In genomic region chr4:13875160-13875559, GRCh38 we compare ENCODE assay signal across 29 cellular contexts.
"Had no signal": no experiment of that assay in that cellular context is flagged by ENCODE, and none has a peak within 500 bp of the region (broad histone marks: within the 10 kb centered on the region; RNA-seq: fewer than 3 reads in every experiment).

No MANE protein-coding gene starts in this region.

- DNase-seq: stimulated activated CD4-positive, alpha-beta T cell treated with anti-CD3 and anti-CD28 coated beads, Interleukin-2, amount 100 ng/mL, for 48 hours; stimulated activated CD4-positive, alpha-beta T cell treated with anti-CD3 and anti-CD28 coated beads, Interleukin-4, amount 100 ng/mL, for 1 hour; stimulated activated CD4-positive, alpha-beta T cell treated with anti-CD3 and anti-CD28 coated beads, Interleukin-4, amount 100 ng/mL, for 24 hours; stimulated activated CD4-positive, alpha-beta T cell treated with anti-CD3 and anti-CD28 coated beads, Interleukin-4, amount 100 ng/mL, for 4 hours; stimulated activated CD8-positive, alpha-beta memory T cell treated with anti-CD3 and anti-CD28 coated beads, Interleukin-4, amount 100 ng/mL, for 48 hours; stimulated activated naive B cell treated with anti-CD40 and anti-IgM and Interleukin-4, amounts not matched to agents 10 μg/mL and 1 μg/mL and 100 μg/mL, for 72 hours; stimulated activated naive CD4-positive, alpha-beta T cell; stimulated activated naive CD4-positive, alpha-beta T cell treated with Interleukin-2 at 50 U/mL for 16 hours; stimulated activated naive CD8-positive, alpha-beta T cell treated with anti-CD3 and anti-CD28 coated beads, Interleukin-15, amount 100 ng/mL, for 72 hours; stimulated activated naive CD8-positive, alpha-beta T cell treated with anti-CD3 and anti-CD28 coated beads, Interleukin-15, Interleukin-2, amounts not matched to agents 100 U/mL and 50 U/mL, for 24 hours; stomach; substantia nigra; testis; thyroid gland; tibial artery; transverse colon; trophoblast cell; upper lobe of left lung; upper lobe of right lung; uterus had no signal

- H3K4me1 ChIP-seq: stomach, suprapubic skin, testis, thyroid gland, tibial artery, tibial nerve, transverse colon, upper lobe of left lung, upper lobe of right lung, uterus, vagina had no signal

- H3K27ac Mint-ChIP-seq: stimulated activated effector memory CD8-positive, alpha-beta T cell treated with anti-CD3 and anti-CD28 coated beads, Interleukin-12 subunit alpha, Interleukin-12 subunit beta, amount 100 ng/mL, for 72 hours; stimulated activated memory B cell treated with anti-CD40 and anti-IgM and Interleukin-4, amounts not matched to agents 10 μg/mL and 1 μg/mL and 100 μg/mL, for 72 hours; stimulated activated naive B cell treated with anti-CD40 and anti-IgM and Interleukin-4, amounts not matched to agents 10 μg/mL and 1 μg/mL and 100 μg/mL, for 72 hours; stimulated activated naive CD8-positive, alpha-beta T cell treated with anti-CD3 and anti-CD28 coated beads, Interleukin-15, amount 100 ng/mL, for 72 hours; stimulated activated naive CD8-positive, alpha-beta T cell treated with anti-CD3 and anti-CD28 coated beads, Interleukin-15, Interleukin-2, amounts not matched to agents 100 ng/mL and 50 ng/mL, for 24 hours; type B pancreatic cell had no signal

- H3K27me3 ChIP-seq: stomach, suprapubic skin, testis, thyroid gland, tibial artery, tibial nerve, transverse colon, upper lobe of left lung, upper lobe of right lung, uterus, vagina had no signal

- FAIRE-seq: urothelium cell line had no signal

- H3K4me3 ChIP-seq: stomach, suprapubic skin, testis, thoracic aorta, thyroid gland, tibial artery, tibial nerve, transverse colon, upper lobe of left lung, upper lobe of right lung, uterus, vagina had no signal

- H3K9me3 Mint-ChIP-seq: stimulated activated memory B cell treated with anti-CD40 and anti-IgM and Interleukin-4, amounts not matched to agents 10 μg/mL and 1 μg/mL and 100 μg/mL, for 72 hours; stimulated activated naive CD8-positive, alpha-beta T cell treated with anti-CD3 and anti-CD28 coated beads, Interleukin-15, Interleukin-2, amounts not matched to agents 100 ng/mL and 50 ng/mL, for 24 hours; type B pancreatic cell had no signal

- H3K36me3 ChIP-seq: stomach, suprapubic skin, thoracic aorta, thyroid gland, tibial artery, tibial nerve, transverse colon, upper lobe of left lung, upper lobe of right lung, uterus, vagina had no signal

- H3K27me3 Mint-ChIP-seq: type B pancreatic cell had no signal

- H3K9me3 ChIP-seq: stomach, suprapubic skin, testis, thoracic aorta, thyroid gland, tibial artery, tibial nerve, transverse colon, upper lobe of left lung, upper lobe of right lung, uterus, vagina had no signal

- H3K4me1 Mint-ChIP-seq: stimulated activated effector memory CD8-positive, alpha-beta T cell treated with anti-CD3 and anti-CD28 coated beads, Interleukin-12 subunit alpha, Interleukin-12 subunit beta, amount 100 ng/mL, for 72 hours; stimulated activated memory B cell treated with anti-CD40 and anti-IgM and Interleukin-4, amounts not matched to agents 10 μg/mL and 1 μg/mL and 100 μg/mL, for 72 hours; stimulated activated naive B cell treated with anti-CD40 and anti-IgM and Interleukin-4, amounts not matched to agents 10 μg/mL and 1 μg/mL and 100 μg/mL, for 72 hours; stimulated activated naive CD8-positive, alpha-beta T cell treated with anti-CD3 and anti-CD28 coated beads, Interleukin-15, amount 100 ng/mL, for 72 hours had no signal

- H3K4me3 Mint-ChIP-seq: stimulated activated effector memory CD8-positive, alpha-beta T cell treated with anti-CD3 and anti-CD28 coated beads, Interleukin-12 subunit alpha, Interleukin-12 subunit beta, amount 100 ng/mL, for 72 hours; stimulated activated memory B cell treated with anti-CD40 and anti-IgM and Interleukin-4, amounts not matched to agents 10 μg/mL and 1 μg/mL and 100 μg/mL, for 72 hours; stimulated activated naive B cell treated with anti-CD40 and anti-IgM and Interleukin-4, amounts not matched to agents 10 μg/mL and 1 μg/mL and 100 μg/mL, for 72 hours; stimulated activated naive CD8-positive, alpha-beta T cell treated with anti-CD3 and anti-CD28 coated beads, Interleukin-15, amount 100 ng/mL, for 72 hours; stimulated activated naive CD8-positive, alpha-beta T cell treated with anti-CD3 and anti-CD28 coated beads, Interleukin-15, Interleukin-2, amounts not matched to agents 100 ng/mL and 50 ng/mL, for 24 hours; type B pancreatic cell had no signal

- ATAC-seq: stimulated activated effector memory CD8-positive, alpha-beta T cell treated with anti-CD3 and anti-CD28 coated beads, Interleukin-12 subunit alpha, Interleukin-12 subunit beta, amount 100 ng/mL, for 72 hours; stimulated activated memory B cell treated with anti-CD40 and anti-IgM and Interleukin-4, amounts not matched to agents 10 μg/mL and 1 μg/mL and 100 μg/mL, for 72 hours; stimulated activated naive B cell treated with anti-CD40 and anti-IgM and Interleukin-4, amounts not matched to agents 10 μg/mL and 1 μg/mL and 100 μg/mL, for 72 hours; stimulated activated naive CD8-positive, alpha-beta T cell treated with anti-CD3 and anti-CD28 coated beads, Interleukin-15, amount 100 ng/mL, for 72 hours; stimulated activated naive CD8-positive, alpha-beta T cell treated with anti-CD3 and anti-CD28 coated beads, Interleukin-15, Interleukin-2, amounts not matched to agents 100 U/mL and 50 U/mL, for 24 hours; upper lobe of right lung had no signal

- H3K36me3 Mint-ChIP-seq: stimulated activated effector memory CD8-positive, alpha-beta T cell treated with anti-CD3 and anti-CD28 coated beads, Interleukin-12 subunit alpha, Interleukin-12 subunit beta, amount 100 ng/mL, for 72 hours; stimulated activated memory B cell treated with anti-CD40 and anti-IgM and Interleukin-4, amounts not matched to agents 10 μg/mL and 1 μg/mL and 100 μg/mL, for 72 hours; stimulated activated naive B cell treated with anti-CD40 and anti-IgM and Interleukin-4, amounts not matched to agents 10 μg/mL and 1 μg/mL and 100 μg/mL, for 72 hours; type B pancreatic cell had no signal

- H3K27ac ChIP-seq: stomach, suprapubic skin, testis, thoracic aorta, thyroid gland, tibial artery, tibial nerve, transverse colon, upper lobe of left lung, upper lobe of right lung, uterus, vagina had no signal
